ENCODE assay signal across 11 cellular contexts in genomic region chr13:110610955-110611595, GRCh38. TPM values are rescaled to one million over a fixed set of nuclear protein-coding genes. Genes with fewer than 3 reads are reported as not detected.
DNase-seq lines count a peak whose midpoint lies in the region; ATAC-seq, FAIRE-seq and TF ChIP-seq lines count a peak whose summit lies in the region.
"Had no signal": no experiment of that assay in that cellular context is flagged by ENCODE, and none has a peak within 500 bp of the region (broad histone marks: within the 10 kb centered on the region; RNA-seq: fewer than 3 reads in every experiment).

No MANE protein-coding gene starts in this region.

- peaks cover 0 to 8% (median 5%) of the 10 kb centered on the region in 9 donors for H3K4me1 ChIP-seq in heart right ventricle

- H3K9me3 ChIP-seq in MG63 (no peaks in the 10 kb centered on the region), heart right ventricle (peaks cover 0 to 6% (median 0%) of the 10 kb centered on the region in 11 donors)
- H3K9me3 ChIP-seq: gastroesophageal sphincter had no signal

- H3K4me3 ChIP-seq in MG63 (peak overlapping the region; percentile 43), heart right ventricle (no peak overlapping the region)
- H3K4me3 ChIP-seq: gastroesophageal sphincter had no signal

- H3K27me3 ChIP-seq in MG63 (no peaks in the 10 kb centered on the region), heart right ventricle (peaks cover 0 to 13% (median 0%) of the 10 kb centered on the region in 7 donors)

- in situ Hi-C loops in GM13976 (cut with MboI; ENCODE audit: low sequenced_read_pairs, unreplicated experiment): no loop called here

- no peaks in the 10 kb centered on the region for H3K36me3 ChIP-seq in MG63
- no peaks in the 10 kb centered on the region for H3K36me3 ChIP-seq in heart right ventricle
- H3K36me3 ChIP-seq: gastroesophageal sphincter had no signal

- 84 to 86% methylated on average over 12 of the region's 12 CpGs for WGBS in heart right ventricle, 2 donors

- DNase-seq in GM13976 (ENCODE audit: low spot score): peak; percentile 77
- DNase-seq in MG63: peak; percentile 26
- peak; percentile 9 for DNase-seq in fibroblast of peridontal ligament (ENCODE audit: extremely low read depth)
- DNase-seq in RCC 7860 (ENCODE audit: low spot score): no peak
- no peak for DNase-seq in NK-92 (lab: John Stamatoyannopoulos, UW; ENCODE audit: unreplicated experiment)
- DNase-seq in heart right ventricle: no peak
- DNase-seq in NCI-H2171 treated with DMSO at 0.1 percent for 48 hours (lab: John Stamatoyannopoulos, UW): no peak
- DNase-seq: Right ventricle myocardium superior had no signal

- no peak for FAIRE-seq in RCC 7860 (lab: Jason Lieb, UNC)

- intact Hi-C loops in heart right ventricle (cut with DNase I): loop anchor here in 2 of 10 donors (10.0 kb wide), 2 partner anchors 94 to 104 kb away; partner anchors contain the start of genes CARS2 (in 1 of the 2) and ING1 (in 1 of the 2)

- H3K27ac ChIP-seq in heart right ventricle: no peak overlapping the region
- H3K27ac ChIP-seq: gastroesophageal sphincter had no signal

- TF ChIP-seq CTCF in GM13976 (IDR thresholded peaks at IDR 0.05; ENCODE audit: borderline replicate concordance, control extremely low read depth, extremely low read depth, insufficient read depth, missing control alignments) (no peak), heart right ventricle (IDR thresholded peaks at IDR 0.05) (no peak)

- ATAC-seq in GM21717 (IDR thresholded peaks at IDR 0.05; ENCODE audit: unreplicated experiment) (peak; percentile 45), heart right ventricle (no peak)
- ATAC-seq: activated naive CD4-positive, alpha-beta T cell treated with anti-CD3 and anti-CD28 coated beads, Interleukin-2, amount 50 U/mL, for 72 hours; gastroesophageal sphincter had no signal

RNA-seq across cellular contexts. Expression of gene NAXD, which starts 4.3 kb away (rescaled TPM):
- total RNA-seq in MG63 (2014; rRNA removed; shearing (Covaris generic); ENCODE audit: low replicate concordance): 11.7 and 12.3 TPM in 2 replicates
- 10 to 100 TPM; 24.7 to 33.9 (median 27.8) TPM for total RNA-seq in heart right ventricle
- polyA plus RNA-seq in heart right ventricle: 10 to 100 TPM; 22.1 to 43.4 TPM

RNA-seq across cellular contexts. Expression of gene RAB20, which starts 49.6 kb away (rescaled TPM):
- 0.36 and 1.3 TPM in 2 replicates for total RNA-seq in MG63 (2014; rRNA removed; shearing (Covaris generic); ENCODE audit: low replicate concordance)
- total RNA-seq in heart right ventricle: 10 to 100 TPM in 9 of 10 donors, 1 to 10 TPM in 1; 9.4 to 40.8 (median 12.5) TPM
- 10 to 100 TPM in 1 of 2 donors, 1 to 10 TPM in 1; 5.4 to 15.3 TPM for polyA plus RNA-seq in heart right ventricle

Comparison
In these comparisons a context has a peak if more than half of its experiments do, and no peak if none do; other contexts are left out.
1. DNase-seq: peak in GM13976 (single experiment), MG63 (single experiment) and fibroblast of peridontal ligament (single experiment); none in RCC 7860 (single experiment), NK-92 (single experiment), heart right ventricle (0 of 2) and NCI-H2171 treated with DMSO at 0.1 percent for 48 hours (single experiment).